In genomic region chr1:40383095-40383487, GRCh38 we compare ENCODE assay signal across 9 cellular contexts. TPM values are rescaled to one million over a fixed set of nuclear protein-coding genes. Genes with fewer than 3 reads are reported as not detected.
A peak's percentile ranks its signal among the peaks of the same experiment; 100 is the strongest.
DNase-seq lines count a peak whose midpoint lies in the region; ATAC-seq, FAIRE-seq and TF ChIP-seq lines count a peak whose summit lies in the region.
"Had no signal": no experiment of that assay in that cellular context is flagged by ENCODE, and none has a peak within 500 bp of the region (broad histone marks: within the 10 kb centered on the region; RNA-seq: fewer than 3 reads in every experiment).

No MANE protein-coding gene starts in this region.

- peak; percentile 44 for FAIRE-seq in GM12892 (lab: Jason Lieb, UNC)

- no peak for TF ChIP-seq CTCF in fibroblast of villous mesenchyme (IDR thresholded peaks at IDR 0.05; ENCODE audit: insufficient read depth, low read depth, low read length)

- H3K36me3 ChIP-seq in SK-N-MC (ENCODE audit: insufficient read depth, low read length): no peaks in the 10 kb centered on the region

- H3K27ac ChIP-seq in SK-N-MC: peak overlapping the region; percentile 90
- peak overlapping the region in 19 of 21 experiments; percentile 7 to 96 (median 80) for H3K27ac ChIP-seq in skin epidermis

- peak; percentile 14; the same call in 1 of the 2 replicates for TF ChIP-seq POLR2A in GM12892 (IDR thresholded peaks at IDR 0.05; ENCODE audit: low read depth, low read length)

- no peak for ATAC-seq in GM21717 (IDR thresholded peaks at IDR 0.05; ENCODE audit: unreplicated experiment)

- no peaks in the 10 kb centered on the region for H3K9me3 ChIP-seq in SK-N-MC (ENCODE audit: low read depth, low read length)

- H3K4me3 ChIP-seq in SK-N-MC (peak overlapping the region; percentile 46; the same call in 1 of the 2 replicates), fibroblast of villous mesenchyme (ENCODE audit: low read depth, low read length) (no peak overlapping the region), skin epidermis (no peak overlapping the region)

- no peak overlapping the region for H3K9ac ChIP-seq in SK-N-MC (ENCODE audit: insufficient read length)

- DNase-seq in GM12892 (ENCODE audit: insufficient read length) (no peak), SK-N-MC (ENCODE audit: low read depth, low spot score) (no peak), fibroblast of villous mesenchyme (ENCODE audit: low read depth) (peak; percentile 40), NCI-H748 treated with DMSO at 0.1 percent for 48 hours (lab: John Stamatoyannopoulos, UW) (no peak), GM19238 (ENCODE audit: insufficient read length, low spot score) (no peak), NCI-H1694 treated with DMSO at 0.1 percent for 48 hours (lab: John Stamatoyannopoulos, UW) (no peak)
- DNase-seq: occipital lobe had no signal

RNA-seq across cellular contexts. Expression of gene SMAP2, which starts 9.6 kb away (rescaled TPM):
- polyA plus RNA-seq in GM12892 (2012; ENCODE audit: missing spikeins): 122 TPM
- 15.8 and 19.4 TPM in 2 replicates for total RNA-seq in fibroblast of villous mesenchyme
